20 cellular contexts compared by ENCODE assay signal in the genomic region with DNA sequence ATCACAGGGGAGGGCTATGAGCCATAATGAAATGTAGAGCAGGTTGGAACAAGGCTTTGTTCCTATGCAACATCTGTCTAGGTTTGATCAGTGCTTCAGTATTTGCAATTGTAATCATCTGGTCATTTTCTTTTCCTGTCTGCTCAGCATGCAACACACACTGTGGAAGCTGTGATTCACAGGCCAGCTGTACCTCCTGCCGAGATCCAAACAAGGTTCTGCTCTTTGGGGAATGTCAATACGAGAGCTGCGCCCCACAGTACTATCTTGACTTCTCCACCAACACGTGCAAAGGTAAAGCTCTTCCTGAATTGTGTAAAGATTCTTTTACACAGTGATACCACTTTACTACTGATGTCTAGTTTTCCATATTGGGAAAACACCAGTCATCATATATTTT.
DNase-seq lines count a peak whose midpoint lies in the region; ATAC-seq and TF ChIP-seq lines count a peak whose summit lies in the region.
"Had no signal": no experiment of that assay in that cellular context is flagged by ENCODE, and none has a peak within 500 bp of the region (broad histone marks: within the 10 kb centered on the region; RNA-seq: fewer than 3 reads in every experiment).

No MANE protein-coding gene starts in this region.

- H3K4me1 ChIP-seq in body of pancreas (peaks cover 9% of the 10 kb centered on the region), left ventricle myocardium inferior (no peaks in the 10 kb centered on the region), spleen (no peaks in the 10 kb centered on the region)
- H3K4me1 ChIP-seq: tibial nerve had no signal

- intact Hi-C loops in body of pancreas (cut with DNase I) (no loop called here), left ventricle myocardium inferior (cut with micrococcal nuclease) (no loop called here), spleen (cut with DNase I; ENCODE audit: low total_unique reads) (no loop called here)

- H3K4me3 ChIP-seq in body of pancreas (no peak overlapping the region), left ventricle myocardium inferior (no peak overlapping the region), spleen (no peak overlapping the region)
- H3K4me3 ChIP-seq: psoas muscle, tibial nerve had no signal

- H3K27ac ChIP-seq in body of pancreas (peak overlapping the region in 2 of 4 donors; percentile 7 to 42), left ventricle myocardium inferior (replicated peaks) (no peak overlapping the region), spleen (no peak overlapping the region)
- H3K27ac ChIP-seq: psoas muscle, tibial nerve had no signal

- no peaks in the 10 kb centered on the region for H3K9me3 ChIP-seq in body of pancreas
- no peaks in the 10 kb centered on the region for H3K9me3 ChIP-seq in left ventricle myocardium inferior (replicated peaks)
- no peaks in the 10 kb centered on the region for H3K9me3 ChIP-seq in spleen
- H3K9me3 ChIP-seq: psoas muscle, tibial nerve had no signal

- no peaks in the 10 kb centered on the region for H3K27me3 ChIP-seq in body of pancreas
- H3K27me3 ChIP-seq in left ventricle myocardium inferior (ENCODE audit: low read depth): no peaks in the 10 kb centered on the region
- H3K27me3 ChIP-seq in spleen (replicated peaks in 1 of 7): no peaks in the 10 kb centered on the region
- H3K27me3 ChIP-seq: tibial nerve had no signal

- DNase-seq in COR-L47 (lab: John Stamatoyannopoulos, UW): peak; percentile 78
- DNase-seq in NCI-H146 (lab: John Stamatoyannopoulos, UW): peak; percentile 95
- DNase-seq in body of pancreas: peak in 2 of 4 donors; percentile 8 to 17
- DNase-seq in iPS-NIHi7 (ENCODE audit: extremely low spot score): peak; percentile 69
- no peak for DNase-seq in inferior parietal cortex (ENCODE audit: extremely low spot score)
- DNase-seq in left ventricle myocardium inferior: no peak
- DNase-seq in medulla oblongata (ENCODE audit: extremely low spot score): no peak
- no peak for DNase-seq in spleen
- DNase-seq: activated CD4-positive, alpha-beta T cell treated with anti-CD3 and anti-CD28 coated beads for 36 hours; activated T-cell treated with anti-CD3 and anti-CD28 coated beads for 4 hours; cortex of kidney; DMS153; HFFc6; immature natural killer cell; MM.1S; NCI-H510A; psoas muscle; stimulated activated CD4-positive, alpha-beta T cell treated with anti-CD3 and anti-CD28 coated beads, Interleukin-2, amount 100 ng/mL, for 24 hours; T-helper 1 cell had no signal

- peak; percentile 42 for ATAC-seq in body of pancreas
- ATAC-seq: activated CD4-positive, alpha-beta T cell treated with anti-CD3 and anti-CD28 coated beads for 36 hours; psoas muscle had no signal

- TF ChIP-seq POLR2A in body of pancreas (IDR thresholded peaks at IDR 0.05) (no peak), spleen (IDR thresholded peaks at IDR 0.05) (no peak)

- TF ChIP-seq CTCF in body of pancreas (IDR thresholded peaks at IDR 0.05) (no peak), left ventricle myocardium inferior (IDR thresholded peaks at IDR 0.05; ENCODE audit: borderline replicate concordance) (no peak), spleen (IDR thresholded peaks at IDR 0.05 in 8 of 11, conservative IDR thresholded peaks at IDR 0.05 in 3 of 11) (no peak)

- 51 to 54% methylated on average over 4 of the region's 4 CpGs for WGBS in body of pancreas, 2 donors
- WGBS in spleen, 5 donors: 70 to 86% (median 77%) methylated on average over 4 of the region's 4 CpGs

- H3K36me3 ChIP-seq in body of pancreas (replicated peaks in 1 of 2; ENCODE audit: insufficient read depth in 1 of 2, low read depth in 2 of 2) (no peaks in the 10 kb centered on the region), left ventricle myocardium inferior (no peaks in the 10 kb centered on the region), spleen (no peaks in the 10 kb centered on the region)
- H3K36me3 ChIP-seq: tibial nerve had no signal

Comparison
In these comparisons a context has a peak if more than half of its experiments do, and no peak if none do; other contexts are left out.
1. DNase-seq: peak in COR-L47 (single experiment), NCI-H146 (single experiment) and iPS-NIHi7 (single experiment); none in inferior parietal cortex (single experiment), left ventricle myocardium inferior (single experiment), medulla oblongata (single experiment) and spleen (single experiment).